ENCODE assay signal across 16 cellular contexts in the genomic region with DNA sequence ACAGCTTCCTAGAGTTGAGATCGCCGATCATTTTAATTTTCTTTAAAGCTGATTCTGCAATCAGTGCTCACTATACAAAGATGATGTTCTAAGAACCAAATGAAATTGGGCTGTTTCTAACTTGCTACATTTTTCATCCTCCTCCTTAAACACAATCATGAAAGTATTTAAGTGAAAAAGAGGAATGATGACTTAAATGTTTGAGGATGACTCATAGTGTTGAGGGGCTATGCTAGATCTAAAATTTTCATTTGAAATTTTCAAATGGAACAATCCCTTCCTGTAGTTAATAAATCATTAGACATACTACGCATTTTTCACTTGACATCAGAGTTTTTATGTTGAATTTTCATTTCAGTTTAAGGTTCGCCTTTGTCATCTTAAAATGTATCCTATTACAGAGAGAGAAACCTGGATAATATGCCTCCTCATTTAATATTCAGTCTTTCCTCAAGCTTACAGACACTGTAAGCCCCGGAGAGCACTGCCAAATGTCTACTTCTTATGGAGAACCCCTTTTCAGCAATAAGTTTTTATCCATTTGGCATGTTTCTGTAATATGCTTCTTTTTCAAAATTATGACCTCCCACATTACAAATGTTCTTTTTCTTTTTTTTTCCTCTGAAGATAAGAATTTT.
DNase-seq lines count a peak whose midpoint lies in the region; ATAC-seq, FAIRE-seq and TF ChIP-seq lines count a peak whose summit lies in the region.
"Had no signal": no experiment of that assay in that cellular context is flagged by ENCODE, and none has a peak within 500 bp of the region (broad histone marks: within the 10 kb centered on the region; RNA-seq: fewer than 3 reads in every experiment).

No MANE protein-coding gene starts in this region.

- no peak overlapping the region for H4K5ac ChIP-seq in IMR-90 (ENCODE audit: low read depth, low read length)
- H4K5ac ChIP-seq in H1 (ENCODE audit: insufficient read length, low read depth, low read length), result no peak overlapping the region

- TF ChIP-seq POLR2A in IMR-90 (IDR thresholded peaks at IDR 0.05; ENCODE audit: low read depth, low read length) (no peak), H1 (IDR thresholded peaks at IDR 0.05; ENCODE audit: control extremely low read depth in 1 of 2, low read depth in 2 of 2, low read length in 2 of 2) (no peak), upper lobe of left lung (IDR thresholded peaks at IDR 0.05) (no peak)

- TF ChIP-seq CTCF in IMR-90 (conservative IDR thresholded peaks at IDR 0.05; ENCODE audit: low read depth, low read length) (no peak), H1 (IDR thresholded peaks at IDR 0.05; ENCODE audit: control extremely low read depth in 1 of 3, insufficient read depth in 1 of 3, low read depth in 1 of 3, low read length in 3 of 3) (no peak), mesothelial cell of epicardium (IDR thresholded peaks at IDR 0.05; ENCODE audit: unreplicated experiment) (no peak), left ventricle myocardium inferior (IDR thresholded peaks at IDR 0.05; ENCODE audit: borderline replicate concordance) (no peak), upper lobe of left lung (IDR thresholded peaks at IDR 0.05) (no peak)

- H2BK20ac ChIP-seq in IMR-90 (ENCODE audit: low read depth, low read length) (no peak overlapping the region), H1 (ENCODE audit: low read length) (no peak overlapping the region)

- H3K79me1 ChIP-seq in IMR-90 (ENCODE audit: low read depth in 1 of 2, low read length in 2 of 2) (peaks cover 0 to 7% of the 10 kb centered on the region in 2 experiments; a peak in 2 of 4 replicates), H1 (ENCODE audit: low read depth, low read length) (no peaks in the 10 kb centered on the region)

- H2AK5ac ChIP-seq in IMR-90 (ENCODE audit: low read depth, low read length) (no peak overlapping the region), H1 (ENCODE audit: low read depth, low read length) (no peak overlapping the region)

- dilution Hi-C loops in IMR-90 (cut with HindIII; ENCODE audit: low sequenced_read_pairs, unreplicated experiment), result no loop called here

- H3K27me3 Mint-ChIP-seq in mesothelial cell of epicardium (ENCODE audit: low read depth), result peaks cover 17% of the 10 kb centered on the region

- H4K20me1 ChIP-seq in IMR-90 (ENCODE audit: insufficient read depth, low read length), result no peaks in the 10 kb centered on the region
- no peaks in the 10 kb centered on the region for H4K20me1 ChIP-seq in H1 (replicated peaks in 1 of 2; ENCODE audit: control insufficient read depth in 1 of 2, insufficient read depth in 2 of 2, low read length in 2 of 2)

- H3K27ac Mint-ChIP-seq in mesothelial cell of epicardium, result peak overlapping the region; percentile 73
- H3K27ac Mint-ChIP-seq: CD14-positive monocyte, GM23338 had no signal

- H4K8ac ChIP-seq in IMR-90 (ENCODE audit: low read depth in 2 of 2, low read length in 2 of 2), result no peak overlapping the region
- H4K8ac ChIP-seq in H1 (ENCODE audit: extremely low read depth, insufficient read depth, low read length), result no peak overlapping the region

- no peak overlapping the region for H3K14ac ChIP-seq in IMR-90 (replicated peaks; ENCODE audit: low read depth, low read length)
- no peak overlapping the region for H3K14ac ChIP-seq in H1 (ENCODE audit: insufficient read length)

- no peaks in the 10 kb centered on the region for H3K79me2 ChIP-seq in H1 (ENCODE audit: control insufficient read depth in 1 of 2, insufficient read depth in 2 of 2, low read length in 2 of 2)

- H2AFZ ChIP-seq in IMR-90 (replicated peaks; ENCODE audit: low read length, poor library complexity) (no peak overlapping the region), H1 (ENCODE audit: low read length) (no peak overlapping the region)
- H2AFZ ChIP-seq: GM23338 had no signal

- TF ChIP-seq RAD21 in IMR-90 (IDR thresholded peaks at IDR 0.05; ENCODE audit: low read length), result no peak
- no peak for TF ChIP-seq RAD21 in H1 (IDR thresholded peaks at IDR 0.05 in 1 of 2, conservative IDR thresholded peaks at IDR 0.05 in 1 of 2; ENCODE audit: low read depth in 2 of 2, low read length in 2 of 2)

- peak; percentile 24 for FAIRE-seq in H1 (lab: Jason Lieb, UNC)
- FAIRE-seq: A204.1 had no signal

- H3K4me2 ChIP-seq in IMR-90 (ENCODE audit: low read depth, low read length), result no peak overlapping the region; the same call in 1 of the 2 replicates
- no peak overlapping the region for H3K4me2 ChIP-seq in H1 (ENCODE audit: insufficient read depth in 1 of 2, low read depth in 2 of 2, low read length in 2 of 2)
- H3K4me2 ChIP-seq: GM23338 had no signal

- H3K4me3 Mint-ChIP-seq in mesothelial cell of epicardium, result no peak overlapping the region
- H3K4me3 Mint-ChIP-seq: CD14-positive monocyte, GM23338 had no signal

- ATAC-seq in IMR-90 (ENCODE audit: low read depth) (peak; percentile 62), upper lobe of left lung (ENCODE audit: low FRiP score in 2 of 2) (no peak)
- ATAC-seq: GM23338 had no signal

- H2BK120ac ChIP-seq in IMR-90 (ENCODE audit: low read depth, low read length) (no peak overlapping the region), H1 (replicated peaks; ENCODE audit: low read depth, low read length) (no peak overlapping the region)

- H4K91ac ChIP-seq in IMR-90 (ENCODE audit: insufficient read depth, low read depth, low read length) (no peak overlapping the region), H1 (replicated peaks; ENCODE audit: insufficient read length, low read length) (no peak overlapping the region)

- H3K4ac ChIP-seq in IMR-90 (ENCODE audit: low read depth, low read length) (no peak overlapping the region), H1 (replicated peaks; ENCODE audit: insufficient read length, low read depth, low read length) (no peak overlapping the region)

- H3K9me3 Mint-ChIP-seq in mesothelial cell of epicardium, result no peaks in the 10 kb centered on the region
- H3K9me3 Mint-ChIP-seq: GM23338 had no signal

- H3K4me1 ChIP-seq in IMR-90 (ENCODE audit: control insufficient read depth, insufficient read depth, low read length) (peaks cover 2% of the 10 kb centered on the region; the same call in 1 of the 2 replicates), H1 (replicated peaks in 1 of 4; ENCODE audit: control insufficient read depth in 3 of 4, insufficient read depth in 4 of 4, low read length in 3 of 4) (peaks cover 0 to 3% (median 0%) of the 10 kb centered on the region in 4 experiments; a peak in 1 of 7 replicates), left ventricle myocardium inferior (no peaks in the 10 kb centered on the region), upper lobe of left lung (no peaks in the 10 kb centered on the region)

- no peak overlapping the region; the same call in 1 of the 2 replicates for H3K56ac ChIP-seq in IMR-90 (ENCODE audit: extremely low read depth, insufficient read depth, low read length)
- H3K56ac ChIP-seq in H1 (replicated peaks; ENCODE audit: insufficient read length, low read depth, low read length), result no peak overlapping the region

- no peaks in the 10 kb centered on the region for H3K36me3 Mint-ChIP-seq in mesothelial cell of epicardium
- H3K36me3 Mint-ChIP-seq: CD14-positive monocyte had no signal

- no peak overlapping the region for H2AK9ac ChIP-seq in IMR-90 (replicated peaks; ENCODE audit: low read depth, low read length, poor library complexity)

- H2BK5ac ChIP-seq in IMR-90 (ENCODE audit: low read depth, low read length, poor library complexity, severe bottlenecking) (no peak overlapping the region), H1 (ENCODE audit: low read depth, low read length) (no peak overlapping the region)

- H3K9ac ChIP-seq in IMR-90 (ENCODE audit: low read depth, low read length) (no peak overlapping the region), H1 (replicated peaks in 1 of 4; ENCODE audit: extremely low read depth in 1 of 4, low read depth in 3 of 4, low read length in 3 of 4) (no peak overlapping the region)

- H3K9me3 ChIP-seq in IMR-90 (ENCODE audit: control insufficient read depth, insufficient read depth, low read length) (no peaks in the 10 kb centered on the region), H1 (ENCODE audit: insufficient read depth in 2 of 2, low read depth in 1 of 2, low read length in 1 of 2) (no peaks in the 10 kb centered on the region), left ventricle myocardium inferior (replicated peaks) (no peaks in the 10 kb centered on the region), upper lobe of left lung (no peaks in the 10 kb centered on the region)

- no peak overlapping the region for H3K27ac ChIP-seq in IMR-90 (ENCODE audit: insufficient read depth, low read length)
- H3K27ac ChIP-seq in H1 (ENCODE audit: low read depth, low read length), result no peak overlapping the region
- H3K27ac ChIP-seq in left ventricle myocardium inferior (replicated peaks), result no peak overlapping the region
- no peak overlapping the region for H3K27ac ChIP-seq in upper lobe of left lung

- POLR2A ChIA-PET in IMR-90 (lab: Charles Lee; ENCODE audit: unreplicated experiment) (no interaction called here), H1 (lab: Charles Lee; ENCODE audit: partially characterized antibody) (interaction anchor here (0.7 kb wide), 1 partner anchor 895 kb away, joined by 3 read pairs; no protein-coding TSS in a partner anchor)

- H3K9me1 ChIP-seq in IMR-90 (ENCODE audit: insufficient read depth, low read length), result peaks cover 8% of the 10 kb centered on the region

- no CpG with 5 or more reads among the region's 5 CpGs for WGBS in IMR-90 (ENCODE audit: extremely low coverage in 2 of 2, insufficient read length in 1 of 2), 2 experiments
- 95% methylated on average over 5 of the region's 5 CpGs; no CpG with 5 or more reads in 1 of the 2 experiments for WGBS in H1 (ENCODE audit: extremely low coverage in 1 of 2, insufficient coverage in 1 of 2, insufficient read length in 1 of 2, insufficient replicate concordance in 2 of 2, low coverage in 1 of 2, low lambda C conversion rate in 2 of 2, missing lambda C conversion rate in 1 of 2), 2 experiments
- 86 to 89% methylated on average over 5 of the region's 5 CpGs for WGBS in upper lobe of left lung, 2 donors

- H3K4me3 ChIP-seq in IMR-90 (ENCODE audit: insufficient read depth, low read depth, low read length) (no peak overlapping the region), H1 (ENCODE audit: extremely low read depth in 1 of 4, insufficient read depth in 2 of 4, low read depth in 3 of 4, low read length in 4 of 4) (no peak overlapping the region), left ventricle myocardium inferior (no peak overlapping the region), upper lobe of left lung (no peak overlapping the region)
- H3K4me3 ChIP-seq: GM23338 had no signal

- H2BK12ac ChIP-seq in H1 (ENCODE audit: low read depth, low read length), result no peak overlapping the region

- H2BK15ac ChIP-seq in IMR-90 (ENCODE audit: low read depth, low read length) (no peak overlapping the region), H1 (ENCODE audit: low read length) (no peak overlapping the region)

- intact Hi-C loops in IMR-90 (cut with micrococcal nuclease) (no loop called here), left ventricle myocardium inferior (cut with micrococcal nuclease) (no loop called here)

- no peaks in the 10 kb centered on the region for H3K23me2 ChIP-seq in H1 (ENCODE audit: low read depth, low read length)

- H3K27me3 ChIP-seq in IMR-90 (ENCODE audit: control insufficient read depth, insufficient read depth, low read length) (no peaks in the 10 kb centered on the region), H1 (replicated peaks in 1 of 4; ENCODE audit: control insufficient read depth in 3 of 4, extremely low read depth in 1 of 4, insufficient read depth in 3 of 4, low read length in 3 of 4) (no peaks in the 10 kb centered on the region), left ventricle myocardium inferior (ENCODE audit: low read depth) (no peaks in the 10 kb centered on the region), upper lobe of left lung (no peaks in the 10 kb centered on the region)

- H3K23ac ChIP-seq in IMR-90 (ENCODE audit: low read depth, low read length), result no peak overlapping the region
- H3K23ac ChIP-seq in H1 (ENCODE audit: insufficient read length), result no peak overlapping the region

- H3K36me3 ChIP-seq in IMR-90 (ENCODE audit: control insufficient read depth, insufficient read depth, low read length), result no peaks in the 10 kb centered on the region
- H3K36me3 ChIP-seq in H1 (ENCODE audit: control insufficient read depth in 2 of 4, insufficient read depth in 4 of 4, low read length in 3 of 4), result no peaks in the 10 kb centered on the region
- no peaks in the 10 kb centered on the region for H3K36me3 ChIP-seq in left ventricle myocardium inferior
- H3K36me3 ChIP-seq in upper lobe of left lung, result no peaks in the 10 kb centered on the region

- CTCF ChIA-PET in IMR-90 (lab: Yijun Ruan, JAX) (no interaction called here), H1 (lab: Charles Lee; ENCODE audit: partially characterized antibody) (interaction anchor here (0.6 kb wide), 1 partner anchor 163 kb away, joined by 3 read pairs; no protein-coding TSS in a partner anchor)

- peak; percentile 57 for DNase-seq in EH (ENCODE audit: low read depth)
- DNase-seq in IMR-90, result peak; percentile 56
- no peak for DNase-seq in H1 (ENCODE audit: low read depth in 1 of 2, low spot score in 2 of 2)
- DNase-seq in mesothelial cell of epicardium (ENCODE audit: low spot score in 2 of 2, unreplicated experiment in 2 of 2), result no peak
- no peak for DNase-seq in UCSD-AML1 (lab: John Stamatoyannopoulos, UW; ENCODE audit: unreplicated experiment)
- no peak for DNase-seq in left ventricle myocardium inferior
- no peak for DNase-seq in upper lobe of left lung
- DNase-seq: COR-L47; NCI-H1417 treated with DMSO at 0.1 percent for 48 hours; NCI-H1930; NCI-H69; NK-92 treated with Interleukin-12 subunit alpha and Interleukin-12 subunit beta, amount 100 ng/mL, for 24 hours; SHP77 treated with DMSO at 0.1 percent for 48 hours had no signal

- no peak for TF ChIP-seq EP300 in H1 (IDR thresholded peaks at IDR 0.05; ENCODE audit: borderline replicate concordance in 1 of 2, low read depth in 2 of 2, low read length in 2 of 2)
- TF ChIP-seq EP300 in upper lobe of left lung (IDR thresholded peaks at IDR 0.05), result no peak

- H3K18ac ChIP-seq in IMR-90 (ENCODE audit: low read depth, low read length) (no peak overlapping the region), H1 (ENCODE audit: extremely low read depth, low read length) (no peak overlapping the region)

- in situ Hi-C loops in IMR-90 (cut with MboI; ENCODE audit: low sequenced_read_pairs), result no loop called here

- no TSS peak for BruUV-seq in IMR-90 (replicated peaks; lab: Mats Ljungman, UMichigan)

- peaks cover 16% of the 10 kb centered on the region for H3K4me1 Mint-ChIP-seq in mesothelial cell of epicardium
- H3K4me1 Mint-ChIP-seq: CD14-positive monocyte, GM23338 had no signal

Comparison
In these comparisons a context has a peak if more than half of its experiments do, and no peak if none do; other contexts are left out.
1. DNase-seq: peak in EH (single experiment) and IMR-90 (single experiment); none in H1 (0 of 2), mesothelial cell of epicardium (0 of 2), UCSD-AML1 (single experiment), left ventricle myocardium inferior (single experiment) and upper lobe of left lung (0 of 2).